In genomic region chr6:125512621-125513020, GRCh38 we compare ENCODE assay signal across 8 cellular contexts.
DNase-seq lines count a peak whose midpoint lies in the region; ATAC-seq, FAIRE-seq and TF ChIP-seq lines count a peak whose summit lies in the region.

No MANE protein-coding gene starts in this region.

- no peaks in the 10 kb centered on the region for H3K27me3 ChIP-seq in small intestine (ENCODE audit: control insufficient read depth in 2 of 2, insufficient read depth in 2 of 2, low read length in 2 of 2)

- TF ChIP-seq CTCF in GM10248 (IDR thresholded peaks at IDR 0.05; ENCODE audit: control extremely low read depth, extremely low read depth, low read depth, missing control alignments) (peak; percentile 61), epithelial cell of proximal tubule (conservative IDR thresholded peaks at IDR 0.05; ENCODE audit: low read depth, low read length) (peak; percentile 67)

- POLR2A ChIA-PET in GM10248 (lab: Yijun Ruan, JAX): no interaction called here

- no peak overlapping the region for H3K27ac ChIP-seq in small intestine (ENCODE audit: low read depth in 1 of 2, low read length in 1 of 2)

- H3K36me3 ChIP-seq in small intestine (ENCODE audit: control insufficient read depth in 2 of 2, insufficient read depth in 2 of 2, low read length in 2 of 2): no peaks in the 10 kb centered on the region

- H3K4me3 ChIP-seq in epithelial cell of proximal tubule (ENCODE audit: low read depth, low read length) (no peak overlapping the region), small intestine (ENCODE audit: low read depth in 1 of 2, low read length in 2 of 2) (no peak overlapping the region)

- no peak for FAIRE-seq in small intestine (lab: Jason Lieb, UNC)

- WGBS in small intestine, 3 donors: 72 to 84% (median 76%) methylated on average over 2 of the region's 2 CpGs

- no peaks in the 10 kb centered on the region for H3K4me1 ChIP-seq in small intestine (ENCODE audit: control insufficient read depth in 2 of 2, insufficient read depth in 1 of 2, low read depth in 1 of 2, low read length in 1 of 2)

- DNase-seq in GM10248 (ENCODE audit: extremely low spot score): peak; percentile 21
- no peak for DNase-seq in epithelial cell of proximal tubule (ENCODE audit: low read depth)
- no peak for DNase-seq in activated CD8-positive, alpha-beta memory T cell treated with anti-CD3 and anti-CD28 coated beads, Interleukin-2, amount 50 U/mL, for 48 hours
- DNase-seq in cortex of kidney (lab: John Stamatoyannopoulos, UW): no peak
- no peak for DNase-seq in A172 (ENCODE audit: low spot score)
- DNase-seq in small intestine: no peak

- ATAC-seq in GM19468 (IDR thresholded peaks at IDR 0.05; ENCODE audit: extremely low read depth, unreplicated experiment): peak; percentile 73
- ATAC-seq in HG03521 (IDR thresholded peaks at IDR 0.05; ENCODE audit: unreplicated experiment): peak; percentile 69

- CTCF ChIA-PET in GM10248 (lab: Yijun Ruan, JAX): interaction anchor here (1.0 to 1.8 kb wide), 2 partner anchors 12 to 19 kb away, joined by 4 to 7 read pairs; no protein-coding TSS in a partner anchor

- no peaks in the 10 kb centered on the region for H3K9me3 ChIP-seq in small intestine (ENCODE audit: control insufficient read depth, low read depth)
